Comparison of ENCODE assay signal across 1 cellular context in genomic region chr3:107697855-107698254, GRCh38.
TF ChIP-seq lines count a peak whose summit lies in the region.

No MANE protein-coding gene starts in this region.

TF ChIP-seq in H1, 55 proteins besides CTCF, POLR2A, EP300 and RAD21:
- peak; percentile 31 for TF ChIP-seq ASH2L (IDR thresholded peaks at IDR 0.05; ENCODE audit: low read length)
TF ChIP-seq in H1: peak in this region for 1; not testable (repeated sequence) for 54.
